1 cellular context compared by ENCODE assay signal in the genomic region with DNA sequence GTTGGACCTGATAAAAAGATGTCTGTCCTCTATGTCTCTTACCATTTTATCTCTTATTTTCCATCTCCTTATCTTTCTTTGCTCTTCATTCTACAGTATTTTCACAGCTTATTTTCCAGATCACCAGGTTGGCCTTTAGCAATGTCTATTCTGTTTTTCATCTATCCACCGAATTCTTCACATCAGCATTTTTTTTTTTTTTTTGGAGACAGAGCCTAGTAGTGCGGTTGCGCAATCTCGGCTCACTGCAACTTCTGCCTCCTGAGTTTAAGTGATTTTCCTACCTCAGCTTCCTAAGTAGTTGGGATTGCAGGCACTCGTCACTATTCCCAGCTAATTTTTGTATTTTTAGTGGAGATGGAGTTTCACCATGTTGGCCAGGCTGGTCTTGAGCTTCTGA.
TF ChIP-seq lines count a peak whose summit lies in the region.

No MANE protein-coding gene starts in this region.

TF ChIP-seq in K562, 482 proteins besides CTCF, POLR2A, EP300 and RAD21:
- no peak for TF ChIP-seq HNRNPK (IDR thresholded peaks at IDR 0.05; ENCODE audit: low read depth, low read length, poor library complexity, severe bottlenecking)
- no peak for TF ChIP-seq ZBTB1 (CRISPR knock-in tag; IDR thresholded peaks at IDR 0.05; ENCODE audit: borderline replicate concordance, low read depth)
- no peak for TF ChIP-seq THRAP3 (IDR thresholded peaks at IDR 0.05; ENCODE audit: borderline replicate concordance)
- no peak for TF ChIP-seq NBN (IDR thresholded peaks at IDR 0.05; ENCODE audit: low read depth)
- no peak for TF ChIP-seq SRSF9 (IDR thresholded peaks at IDR 0.05; ENCODE audit: borderline replicate concordance, low read depth, low read length)
- TF ChIP-seq ETV1 (tag; conservative IDR thresholded peaks at IDR 0.05; ENCODE audit: low read depth): no peak
- no peak for TF ChIP-seq WHSC1 (IDR thresholded peaks at IDR 0.05; ENCODE audit: low read length)
- no peak for TF ChIP-seq ZNF12 (CRISPR knock-in tag; IDR thresholded peaks at IDR 0.05)
- TF ChIP-seq C11orf30 (IDR thresholded peaks at IDR 0.05; ENCODE audit: low read depth): peak; percentile 62
- no peak for TF ChIP-seq BRD9 (IDR thresholded peaks at IDR 0.05; ENCODE audit: low read depth, partially characterized antibody)
- no peak for TF ChIP-seq ZNF699 (CRISPR knock-in tag; IDR thresholded peaks at IDR 0.05; ENCODE audit: insufficient replicate concordance)
- no peak for TF ChIP-seq ZNF644 (tag; IDR thresholded peaks at IDR 0.05; ENCODE audit: low read depth)
- no peak for TF ChIP-seq ZNF445 (CRISPR knock-in tag; IDR thresholded peaks at IDR 0.05; ENCODE audit: low read depth)
- no peak for TF ChIP-seq PCBP1 (IDR thresholded peaks at IDR 0.05; ENCODE audit: low read depth, low read length, poor library complexity, severe bottlenecking)
- no peak for TF ChIP-seq ZNF23 (CRISPR knock-in tag; IDR thresholded peaks at IDR 0.05)
- TF ChIP-seq ZNF347 (CRISPR knock-in tag; IDR thresholded peaks at IDR 0.05; ENCODE audit: low read depth): no peak
- no peak for TF ChIP-seq ZC3H4 (CRISPR knock-in tag; IDR thresholded peaks at IDR 0.05; ENCODE audit: borderline replicate concordance)
- no peak for TF ChIP-seq CEBPG (CRISPR knock-in tag; IDR thresholded peaks at IDR 0.05)
- peak; percentile 51 to 95; a peak in 3 of 4 replicates for TF ChIP-seq CEBPG (tag; conservative IDR thresholded peaks at IDR 0.05 in 1 of 2, IDR thresholded peaks at IDR 0.05 in 1 of 2)
- no peak for TF ChIP-seq THRB (CRISPR knock-in tag; conservative IDR thresholded peaks at IDR 0.05)
- TF ChIP-seq MAFG (tag; conservative IDR thresholded peaks at IDR 0.05): peak; percentile 43
- no peak for TF ChIP-seq CREBBP (IDR thresholded peaks at IDR 0.05; ENCODE audit: low read depth, low read length)
- TF ChIP-seq, protein P1, sequence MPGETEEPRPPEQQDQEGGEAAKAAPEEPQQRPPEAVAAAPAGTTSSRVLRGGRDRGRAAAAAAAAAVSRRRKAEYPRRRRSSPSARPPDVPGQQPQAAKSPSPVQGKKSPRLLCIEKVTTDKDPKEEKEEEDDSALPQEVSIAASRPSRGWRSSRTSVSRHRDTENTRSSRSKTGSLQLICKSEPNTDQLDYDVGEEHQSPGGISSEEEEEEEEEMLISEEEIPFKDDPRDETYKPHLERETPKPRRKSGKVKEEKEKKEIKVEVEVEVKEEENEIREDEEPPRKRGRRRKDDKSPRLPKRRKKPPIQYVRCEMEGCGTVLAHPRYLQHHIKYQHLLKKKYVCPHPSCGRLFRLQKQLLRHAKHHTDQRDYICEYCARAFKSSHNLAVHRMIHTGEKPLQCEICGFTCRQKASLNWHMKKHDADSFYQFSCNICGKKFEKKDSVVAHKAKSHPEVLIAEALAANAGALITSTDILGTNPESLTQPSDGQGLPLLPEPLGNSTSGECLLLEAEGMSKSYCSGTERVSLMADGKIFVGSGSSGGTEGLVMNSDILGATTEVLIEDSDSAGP (CRISPR knock-in tag; IDR thresholded peaks at IDR 0.05): no peak
- TF ChIP-seq ZNF778 (CRISPR knock-in tag; IDR thresholded peaks at IDR 0.05): no peak
- no peak for TF ChIP-seq JUN (IDR thresholded peaks at IDR 0.05; ENCODE audit: borderline replicate concordance, low read depth, low read length)
- TF ChIP-seq JUN (CRISPR knock-in tag; IDR thresholded peaks at IDR 0.05; ENCODE audit: borderline replicate concordance): no peak
- TF ChIP-seq ZNF316 (IDR thresholded peaks at IDR 0.05): peak; percentile 74
- no peak for TF ChIP-seq MYC (IDR thresholded peaks at IDR 0.05; ENCODE audit: low read depth, low read length)
- no peak for TF ChIP-seq MYC (CRISPR knock-in tag; IDR thresholded peaks at IDR 0.05; ENCODE audit: borderline replicate concordance, low read depth)
- TF ChIP-seq, protein P2, sequence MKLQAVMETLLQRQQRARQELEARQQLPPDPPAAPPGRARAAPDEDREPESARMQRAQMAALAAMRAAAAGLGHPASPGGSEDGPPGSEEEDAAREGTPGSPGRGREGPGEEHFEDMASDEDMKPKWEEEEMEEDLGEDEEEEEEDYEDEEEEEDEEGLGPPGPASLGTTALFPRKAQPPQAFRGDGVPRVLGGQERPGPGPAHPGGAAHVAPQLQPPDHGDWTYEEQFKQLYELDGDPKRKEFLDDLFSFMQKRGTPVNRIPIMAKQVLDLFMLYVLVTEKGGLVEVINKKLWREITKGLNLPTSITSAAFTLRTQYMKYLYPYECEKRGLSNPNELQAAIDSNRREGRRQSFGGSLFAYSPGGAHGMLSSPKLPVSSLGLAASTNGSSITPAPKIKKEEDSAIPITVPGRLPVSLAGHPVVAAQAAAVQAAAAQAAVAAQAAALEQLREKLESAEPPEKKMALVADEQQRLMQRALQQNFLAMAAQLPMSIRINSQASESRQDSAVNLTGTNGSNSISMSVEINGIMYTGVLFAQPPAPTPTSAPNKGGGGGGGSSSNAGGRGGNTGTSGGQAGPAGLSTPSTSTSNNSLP (IDR thresholded peaks at IDR 0.05; ENCODE audit: borderline replicate concordance, low read depth, low read length): no peak
- TF ChIP-seq ELF2 (CRISPR knock-in tag; IDR thresholded peaks at IDR 0.05): no peak
- no peak for TF ChIP-seq TOE1 (IDR thresholded peaks at IDR 0.05; ENCODE audit: borderline replicate concordance)
- TF ChIP-seq TOE1 (CRISPR knock-in tag; IDR thresholded peaks at IDR 0.05; ENCODE audit: borderline replicate concordance, low read depth): no peak
- TF ChIP-seq ZNF444 (CRISPR knock-in tag; IDR thresholded peaks at IDR 0.05): no peak
- TF ChIP-seq CEBPB (tag; IDR thresholded peaks at IDR 0.05): peak; percentile 93
- TF ChIP-seq HNRNPUL1 (IDR thresholded peaks at IDR 0.05; ENCODE audit: low read length): no peak
- TF ChIP-seq ID3 (CRISPR knock-in tag; IDR thresholded peaks at IDR 0.05): no peak
- no peak for TF ChIP-seq ID3 (tag; IDR thresholded peaks at IDR 0.05)
- TF ChIP-seq ZNF408 (CRISPR knock-in tag; IDR thresholded peaks at IDR 0.05; ENCODE audit: low read depth): no peak
- TF ChIP-seq, protein P3, sequence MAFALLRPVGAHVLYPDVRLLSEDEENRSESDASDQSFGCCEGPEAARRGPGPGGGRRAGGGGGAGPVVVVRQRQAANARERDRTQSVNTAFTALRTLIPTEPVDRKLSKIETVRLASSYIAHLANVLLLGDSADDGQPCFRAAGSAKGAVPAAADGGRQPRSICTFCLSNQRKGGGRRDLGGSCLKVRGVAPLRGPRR (CRISPR knock-in tag; IDR thresholded peaks at IDR 0.05): no peak
- no peak for TF ChIP-seq MTA2 (IDR thresholded peaks at IDR 0.05; ENCODE audit: low read depth)
- no peak for TF ChIP-seq E2F3 (CRISPR knock-in tag; IDR thresholded peaks at IDR 0.05)
- no peak for TF ChIP-seq MYNN (IDR thresholded peaks at IDR 0.05)
- TF ChIP-seq MYNN (CRISPR knock-in tag; IDR thresholded peaks at IDR 0.05): no peak
- TF ChIP-seq MAX (CRISPR knock-in tag; IDR thresholded peaks at IDR 0.05): no peak
- TF ChIP-seq, protein P4, sequence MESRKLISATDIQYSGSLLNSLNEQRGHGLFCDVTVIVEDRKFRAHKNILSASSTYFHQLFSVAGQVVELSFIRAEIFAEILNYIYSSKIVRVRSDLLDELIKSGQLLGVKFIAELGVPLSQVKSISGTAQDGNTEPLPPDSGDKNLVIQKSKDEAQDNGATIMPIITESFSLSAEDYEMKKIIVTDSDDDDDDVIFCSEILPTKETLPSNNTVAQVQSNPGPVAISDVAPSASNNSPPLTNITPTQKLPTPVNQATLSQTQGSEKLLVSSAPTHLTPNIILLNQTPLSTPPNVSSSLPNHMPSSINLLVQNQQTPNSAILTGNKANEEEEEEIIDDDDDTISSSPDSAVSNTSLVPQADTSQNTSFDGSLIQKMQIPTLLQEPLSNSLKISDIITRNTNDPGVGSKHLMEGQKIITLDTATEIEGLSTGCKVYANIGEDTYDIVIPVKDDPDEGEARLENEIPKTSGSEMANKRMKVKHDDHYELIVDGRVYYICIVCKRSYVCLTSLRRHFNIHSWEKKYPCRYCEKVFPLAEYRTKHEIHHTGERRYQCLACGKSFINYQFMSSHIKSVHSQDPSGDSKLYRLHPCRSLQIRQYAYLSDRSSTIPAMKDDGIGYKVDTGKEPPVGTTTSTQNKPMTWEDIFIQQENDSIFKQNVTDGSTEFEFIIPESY (CRISPR knock-in tag; IDR thresholded peaks at IDR 0.05): no peak
- no peak for TF ChIP-seq BCL6 (CRISPR knock-in tag; IDR thresholded peaks at IDR 0.05)
- no peak for TF ChIP-seq IFI16 (CRISPR knock-in tag; IDR thresholded peaks at IDR 0.05)
- no peak for TF ChIP-seq SRF (CRISPR knock-in tag; IDR thresholded peaks at IDR 0.05)
- TF ChIP-seq ZNF318 (IDR thresholded peaks at IDR 0.05; ENCODE audit: borderline replicate concordance in 1 of 2, low read depth in 1 of 2): no peak
